Comparison of ENCODE assay signal across 8 cellular contexts in the genomic region with DNA sequence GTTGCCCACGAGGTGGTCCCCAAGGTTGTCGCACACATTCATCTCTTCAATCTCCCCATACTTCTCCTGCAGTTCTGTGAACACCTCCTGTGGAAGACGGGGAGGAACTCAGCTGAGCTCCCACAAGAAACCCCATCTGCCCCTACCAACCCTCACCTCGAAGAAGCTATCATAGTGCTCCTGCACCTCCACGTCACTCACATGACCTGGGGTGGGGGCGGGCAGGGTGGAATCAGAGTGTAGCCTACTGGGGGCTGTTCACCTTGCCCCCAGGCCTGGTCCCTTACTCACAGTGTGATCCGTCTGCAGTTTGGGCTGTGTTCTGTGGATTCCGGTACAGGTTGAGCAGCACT. TPM values are rescaled to one million over a fixed set of nuclear protein-coding genes. Genes with fewer than 3 reads are reported as not detected.
DNase-seq lines count a peak whose midpoint lies in the region; TF ChIP-seq lines count a peak whose summit lies in the region.

No MANE protein-coding gene starts in this region.

- H3K9me3 Mint-ChIP-seq in H9, result no peaks in the 10 kb centered on the region
- no peaks in the 10 kb centered on the region for H3K9me3 Mint-ChIP-seq in activated CD4-positive, alpha-beta memory T cell treated with anti-CD3 and anti-CD28 coated beads, Interleukin-2, amount 10 ng/mL, durations not matched to agents 7 days and 5 days

- H3K27ac Mint-ChIP-seq in H9, result peak overlapping the region; percentile 98 to 100 (median 100)
- H3K27ac Mint-ChIP-seq in activated CD4-positive, alpha-beta memory T cell treated with anti-CD3 and anti-CD28 coated beads, Interleukin-2, amount 10 ng/mL, durations not matched to agents 7 days and 5 days, result peak overlapping the region; percentile 99

- no peak overlapping the region for H4K5ac ChIP-seq in H9 (ENCODE audit: insufficient read length, low read depth, low read length)

- no peak overlapping the region for H2AK5ac ChIP-seq in H9 (ENCODE audit: insufficient read length, low read length)

- no peak overlapping the region for H2BK5ac ChIP-seq in H9 (ENCODE audit: insufficient read length, low read length)

- peaks cover 22% of the 10 kb centered on the region for H3K23me2 ChIP-seq in H9 (ENCODE audit: insufficient read length, low read depth, low read length, poor library complexity, severe bottlenecking)

- no peak for TF ChIP-seq CTCF in H9 (conservative IDR thresholded peaks at IDR 0.05)
- TF ChIP-seq CTCF in hepatocyte (IDR thresholded peaks at IDR 0.05; ENCODE audit: poor library complexity), result no peak

- peaks cover 26 to 42% of the 10 kb centered on the region in 2 experiments for H3K4me1 Mint-ChIP-seq in H9
- H3K4me1 Mint-ChIP-seq in activated CD4-positive, alpha-beta memory T cell treated with anti-CD3 and anti-CD28 coated beads, Interleukin-2, amount 10 ng/mL, durations not matched to agents 7 days and 5 days, result peaks cover 61% of the 10 kb centered on the region

- CTCF ChIA-PET in activated CD4-positive, alpha-beta memory T cell treated with anti-CD3 and anti-CD28 coated beads, Interleukin-2, amount 10 ng/mL, durations not matched to agents 7 days and 5 days (lab: Charles Lee), result interaction anchor here (0.5 to 2.0 kb wide), 6 partner anchors 26 to 603 kb away, joined by 3 to 10 read pairs (median 4); partner anchors contain the start of gene ZBTB32

- POLR2A ChIA-PET in activated CD4-positive, alpha-beta memory T cell treated with anti-CD3 and anti-CD28 coated beads, Interleukin-2, amount 10 ng/mL, durations not matched to agents 7 days and 5 days (lab: Charles Lee), result interaction anchor here (0.9 to 5.4 kb wide), 11 partner anchors 9 to 96 kb away, joined by 3 to 46 read pairs (median 9); partner anchors contain the start of genes COX6B1 and HSPB6

- H2BK15ac ChIP-seq in H9 (ENCODE audit: low read depth, low read length), result no peak overlapping the region

- no peak overlapping the region for H2BK20ac ChIP-seq in H9 (ENCODE audit: low read depth, low read length, poor library complexity, severe bottlenecking)

- H2BK12ac ChIP-seq in H9 (ENCODE audit: insufficient read length, low read depth, low read length), result no peak overlapping the region

- H3K9me2 ChIP-seq in hepatocyte (replicated peaks; ENCODE audit: insufficient read depth), result no peaks in the 10 kb centered on the region

- no peak overlapping the region for H3K4ac ChIP-seq in H9 (ENCODE audit: low read depth, low read length)

- no peaks in the 10 kb centered on the region for H3K36me3 ChIP-seq in hepatocyte (replicated peaks; ENCODE audit: insufficient read depth, low read depth)

- H3K9ac ChIP-seq in H9 (ENCODE audit: extremely low read depth, insufficient read length, low read length), result peak overlapping the region; percentile 69

- no peak overlapping the region for H3K27ac ChIP-seq in H9 (ENCODE audit: insufficient read length, low read depth, low read length)
- H3K27ac ChIP-seq in hepatocyte, result no peak overlapping the region
- H3K27ac ChIP-seq in skin epidermis, result peak overlapping the region in 17 of 21 experiments; percentile 98 to 100 (median 100)

- no peak overlapping the region for H3K14ac ChIP-seq in H9 (ENCODE audit: insufficient read depth, low read length)

- H3T11ph ChIP-seq in H9 (ENCODE audit: low read length), result no peak overlapping the region

- H3K4me1 ChIP-seq in H9 (ENCODE audit: insufficient read depth, low read length), result peaks cover 4% of the 10 kb centered on the region; the same call in 1 of the 2 replicates
- peaks cover 14% of the 10 kb centered on the region for H3K4me1 ChIP-seq in hepatocyte (ENCODE audit: insufficient read depth)

- H3K27me3 Mint-ChIP-seq in H9 (ENCODE audit: low read depth), result no peaks in the 10 kb centered on the region
- no peaks in the 10 kb centered on the region for H3K27me3 Mint-ChIP-seq in activated CD4-positive, alpha-beta memory T cell treated with anti-CD3 and anti-CD28 coated beads, Interleukin-2, amount 10 ng/mL, durations not matched to agents 7 days and 5 days

- peaks cover 3 to 17% (median 5%) of the 10 kb centered on the region in 3 experiments; a peak in 4 of 7 replicates for H3K36me3 Mint-ChIP-seq in H9 (ENCODE audit: insufficient read depth in 1 of 3, low read depth in 3 of 3)
- H3K36me3 Mint-ChIP-seq in activated CD4-positive, alpha-beta memory T cell treated with anti-CD3 and anti-CD28 coated beads, Interleukin-2, amount 10 ng/mL, durations not matched to agents 7 days and 5 days (ENCODE audit: low read depth), result peaks cover 21% of the 10 kb centered on the region

- H3K23ac ChIP-seq in H9 (ENCODE audit: insufficient read length, low read depth, low read length), result no peak overlapping the region

- DNase-seq in H9, result no peak
- no peak for DNase-seq in activated CD4-positive, alpha-beta memory T cell treated with anti-CD3 and anti-CD28 coated beads, Interleukin-2, amount 10 ng/mL, durations not matched to agents 7 days and 5 days
- DNase-seq in hepatocyte (ENCODE audit: low spot score), result no peak
- no peak for DNase-seq in hippocampal formation (lab: John Stamatoyannopoulos, UW)
- no peak for DNase-seq in COLO829 (ENCODE audit: low spot score)
- DNase-seq in NCI-H774 (lab: John Stamatoyannopoulos, UW), result no peak
- DNase-seq in stimulated activated CD4-positive, alpha-beta T cell treated with anti-CD3 and anti-CD28 coated beads, Interleukin-1b, Interleukin-23, amount 100 ng/mL, for 48 hours, result no peak

- H4K91ac ChIP-seq in H9 (ENCODE audit: insufficient read length, low read depth, low read length), result no peak overlapping the region

- no peak overlapping the region for H2AFZ ChIP-seq in H9 (ENCODE audit: low read length)
- no peak overlapping the region for H2AFZ ChIP-seq in hepatocyte

- WGBS in H9 (ENCODE audit: extremely low coverage, insufficient read length, low lambda C conversion rate), result no CpG with 5 or more reads among the region's 8 CpGs
- WGBS in hepatocyte (ENCODE audit: low lambda C conversion rate, missing lambda C conversion rate), result 69% methylated on average over 8 of the region's 8 CpGs

- H3K4me3 ChIP-seq in hepatocyte, result peak overlapping the region; percentile 8
- H3K4me3 ChIP-seq in skin epidermis, result peak overlapping the region; percentile 58 to 97 (median 87)

- no peak overlapping the region for H3K56ac ChIP-seq in H9 (ENCODE audit: insufficient read length, low read depth, low read length)

- peak overlapping the region; percentile 96 for H3K4me3 Mint-ChIP-seq in H9
- peak overlapping the region; percentile 95 for H3K4me3 Mint-ChIP-seq in activated CD4-positive, alpha-beta memory T cell treated with anti-CD3 and anti-CD28 coated beads, Interleukin-2, amount 10 ng/mL, durations not matched to agents 7 days and 5 days

- H3K4me2 ChIP-seq in H9 (ENCODE audit: insufficient read depth, insufficient read length, low read length) (peak overlapping the region; percentile 84), hepatocyte (peak overlapping the region; percentile 77)

- H3K79me1 ChIP-seq in H9 (ENCODE audit: insufficient read depth, low read depth, low read length, poor library complexity, severe bottlenecking), result peaks cover 3% of the 10 kb centered on the region

- H3K27me3 ChIP-seq in H9 (ENCODE audit: insufficient read depth, low read length) (no peaks in the 10 kb centered on the region), hepatocyte (no peaks in the 10 kb centered on the region)

- H3K18ac ChIP-seq in H9 (ENCODE audit: insufficient read length, low read depth, low read length), result no peak overlapping the region

- no peak overlapping the region for H4K8ac ChIP-seq in H9 (replicated peaks; ENCODE audit: insufficient read length, low read depth, low read length)

- H3K79me2 ChIP-seq in H9 (ENCODE audit: insufficient read depth, low read length) (no peaks in the 10 kb centered on the region), hepatocyte (peaks cover 27% of the 10 kb centered on the region)

- H2BK120ac ChIP-seq in H9 (ENCODE audit: low read depth, low read length, poor library complexity, severe bottlenecking), result no peak overlapping the region

- no peaks in the 10 kb centered on the region for H4K20me1 ChIP-seq in H9 (ENCODE audit: control insufficient read depth, insufficient read depth, insufficient read length)
- H4K20me1 ChIP-seq in hepatocyte (ENCODE audit: insufficient read depth, poor library complexity, severe bottlenecking), result no peaks in the 10 kb centered on the region

- H3K9me3 ChIP-seq in H9 (ENCODE audit: control insufficient read depth, low read depth, low read length) (no peaks in the 10 kb centered on the region), hepatocyte (ENCODE audit: low read depth) (no peaks in the 10 kb centered on the region)

RNA-seq across cellular contexts. Expression of gene U2AF1L4, which starts 0.9 kb away (rescaled TPM):
- total RNA-seq in H9 (2021) (16.8 and 19.2 TPM in 2 replicates), hepatocyte (11.4 and 27.4 TPM in 2 replicates)
- 10 to 100 TPM; 35.5 to 36.2 TPM for total RNA-seq in activated CD4-positive, alpha-beta memory T cell treated with anti-CD3 and anti-CD28 coated beads, Interleukin-2, amount 10 ng/mL, durations not matched to agents 7 days and 5 days
- polyA plus RNA-seq in hepatocyte, result 60.7 and 76.0 TPM in 2 replicates

RNA-seq across cellular contexts. Expression of gene PSENEN, which starts 1.1 kb away (rescaled TPM):
- 69.7 and 77.7 TPM in 2 replicates for total RNA-seq in H9 (2021)
- total RNA-seq in activated CD4-positive, alpha-beta memory T cell treated with anti-CD3 and anti-CD28 coated beads, Interleukin-2, amount 10 ng/mL, durations not matched to agents 7 days and 5 days, result 10 to 100 TPM; 48.1 to 51.3 TPM
- total RNA-seq in hepatocyte, result 24.8 and 39.1 TPM in 2 replicates
- polyA plus RNA-seq in hepatocyte, result 106 and 127 TPM in 2 replicates

RNA-seq across cellular contexts. Expression of gene IGFLR1, which starts 2.1 kb away (rescaled TPM):
- total RNA-seq in H9 (2021) (2.9 and 3.2 TPM in 2 replicates), hepatocyte (3.6 and 5.6 TPM in 2 replicates)
- 10 to 100 TPM; 78.9 to 90.5 TPM for total RNA-seq in activated CD4-positive, alpha-beta memory T cell treated with anti-CD3 and anti-CD28 coated beads, Interleukin-2, amount 10 ng/mL, durations not matched to agents 7 days and 5 days
- polyA plus RNA-seq in hepatocyte, result 4.5 and 4.6 TPM in 2 replicates

RNA-seq across cellular contexts. Expression of gene LIN37, which starts 4.1 kb away (rescaled TPM):
- total RNA-seq in H9 (2021) (4.7 and 5.9 TPM in 2 replicates), hepatocyte (7.9 and 12.0 TPM in 2 replicates)
- 10 to 100 TPM; 13.1 to 16.2 TPM for total RNA-seq in activated CD4-positive, alpha-beta memory T cell treated with anti-CD3 and anti-CD28 coated beads, Interleukin-2, amount 10 ng/mL, durations not matched to agents 7 days and 5 days
- polyA plus RNA-seq in hepatocyte, result 13.6 and 17.6 TPM in 2 replicates

RNA-seq across cellular contexts. Expression of gene HSPB6, which starts 12.5 kb away (rescaled TPM):
- total RNA-seq in H9 (2021) (0.37 TPM in 2 replicates), hepatocyte (7.1 and 14.2 TPM in 2 replicates)
- total RNA-seq in activated CD4-positive, alpha-beta memory T cell treated with anti-CD3 and anti-CD28 coated beads, Interleukin-2, amount 10 ng/mL, durations not matched to agents 7 days and 5 days, result under 1 TPM in 1 of 2 experiments, not detected in 1; 0.48 TPM
- 235 and 240 TPM in 2 replicates for polyA plus RNA-seq in hepatocyte

Comparison
In these comparisons a context has a peak if more than half of its experiments do, and no peak if none do; other contexts are left out.
1. H3K27ac ChIP-seq: peak in skin epidermis (17 of 21); none in H9 (single experiment) and hepatocyte (single experiment).
2. RNA of gene IGFLR1, which starts 2.1 kb away (total RNA-seq): 78.9 to 90.5 TPM in activated CD4-positive, alpha-beta memory T cell treated with anti-CD3 and anti-CD28 coated beads, Interleukin-2, amount 10 ng/mL, durations not matched to agents 7 days and 5 days; 3.6 to 5.6 TPM in hepatocyte and 2.9 to 3.2 TPM in H9; every median in the first group is over 10 times any median in the second.